ENCODE assay signal across 20 cellular contexts in the genomic region with DNA sequence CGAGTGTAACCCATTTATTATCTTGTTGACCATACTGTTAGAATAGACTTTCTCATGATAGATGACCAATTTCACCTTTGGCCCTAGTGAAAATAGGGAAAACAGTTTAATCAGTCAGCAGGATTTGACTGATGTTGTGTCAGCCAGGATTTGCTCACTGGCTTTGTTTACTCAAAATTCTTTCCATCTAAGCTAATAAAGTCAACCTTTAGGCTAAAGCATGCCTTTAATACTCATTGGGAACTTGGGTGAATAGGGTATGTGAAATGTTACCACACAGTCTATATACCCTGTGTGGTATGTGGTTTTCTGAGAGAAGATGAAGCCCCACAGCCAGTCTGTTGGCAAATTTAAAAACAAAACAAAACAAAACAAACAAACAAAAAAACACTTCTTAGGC. TPM values are rescaled to one million over a fixed set of nuclear protein-coding genes. Genes with fewer than 3 reads are reported as not detected.
DNase-seq lines count a peak whose midpoint lies in the region; ATAC-seq, FAIRE-seq and TF ChIP-seq lines count a peak whose summit lies in the region.
"Had no signal": no experiment of that assay in that cellular context is flagged by ENCODE, and none has a peak within 500 bp of the region (broad histone marks: within the 10 kb centered on the region; RNA-seq: fewer than 3 reads in every experiment).

No MANE protein-coding gene starts in this region.

- DNase-seq in A549 (ENCODE audit: low read depth in 1 of 2, low spot score in 1 of 2) (peak in 1 of 2 experiments; percentile 79), HuH-7.5 (ENCODE audit: low spot score) (peak; percentile 10), kidney glomerular epithelial cell (lab: John Stamatoyannopoulos, UW) (peak; percentile 1), progenitor cell of endocrine pancreas (ENCODE audit: low spot score, unreplicated experiment) (no peak), NCI-H2171 treated with DMSO at 0.1 percent for 48 hours (lab: John Stamatoyannopoulos, UW) (no peak), Ammon's horn (ENCODE audit: low spot score) (no peak)
- DNase-seq in activated CD4-positive, alpha-beta memory T cell treated with anti-CD3 and anti-CD28 coated beads for 36 hours, result no peak
- no peak for DNase-seq in activated CD4-positive, CD25-positive, alpha-beta regulatory T cell (lab: John Stamatoyannopoulos, UW)
- DNase-seq: 8988T; Caco-2; CD4-positive, alpha-beta T cell; H9 had no signal

- peak overlapping the region; percentile 55 to 68; a peak in 3 of 6 replicates for H3K27ac ChIP-seq in A549
- H3K27ac ChIP-seq: C4-2B, HL-60 had no signal

- FAIRE-seq in A549 (lab: Jason Lieb, UNC), result peak; percentile 93
- FAIRE-seq: D721Med, G401.6, GM12891, GM19239, H1 had no signal

- CTCF ChIA-PET in A549 (lab: Yijun Ruan, JAX), result no interaction called here
- CTCF ChIA-PET in activated CD4-positive, alpha-beta memory T cell treated with anti-CD3 and anti-CD28 coated beads for 36 hours (lab: Charles Lee), result no interaction called here

- H3K27me3 Mint-ChIP-seq in progenitor cell of endocrine pancreas, result no peaks in the 10 kb centered on the region
- no peaks in the 10 kb centered on the region for H3K27me3 Mint-ChIP-seq in activated CD4-positive, alpha-beta memory T cell treated with anti-CD3 and anti-CD28 coated beads for 36 hours
- H3K27me3 Mint-ChIP-seq: CD4-positive, alpha-beta T cell had no signal

- intact Hi-C loops in activated CD4-positive, alpha-beta memory T cell treated with anti-CD3 and anti-CD28 coated beads for 36 hours (cut with micrococcal nuclease), result no loop called here

- H3K9me3 Mint-ChIP-seq in progenitor cell of endocrine pancreas (ENCODE audit: low read depth), result peaks cover 25% of the 10 kb centered on the region
- H3K9me3 Mint-ChIP-seq in activated CD4-positive, alpha-beta memory T cell treated with anti-CD3 and anti-CD28 coated beads for 36 hours, result no peaks in the 10 kb centered on the region
- H3K9me3 Mint-ChIP-seq: CD4-positive, alpha-beta T cell had no signal

- H3K27ac Mint-ChIP-seq in progenitor cell of endocrine pancreas, result peak overlapping the region; percentile 50
- no peak overlapping the region for H3K27ac Mint-ChIP-seq in activated CD4-positive, alpha-beta memory T cell treated with anti-CD3 and anti-CD28 coated beads for 36 hours
- H3K27ac Mint-ChIP-seq: CD4-positive, alpha-beta T cell; H9 had no signal

- POLR2A ChIA-PET in A549 (lab: Yijun Ruan, JAX), result no interaction called here
- POLR2A ChIA-PET in activated CD4-positive, alpha-beta memory T cell treated with anti-CD3 and anti-CD28 coated beads for 36 hours (lab: Charles Lee), result no interaction called here

- no peak for TF ChIP-seq POLR2A in A549 (IDR thresholded peaks at IDR 0.05; ENCODE audit: low read length)

- no peak for TF ChIP-seq RAD21 in A549 (conservative IDR thresholded peaks at IDR 0.05 in 1 of 2, IDR thresholded peaks at IDR 0.05 in 1 of 2)

- TF ChIP-seq EP300 in A549 (IDR thresholded peaks at IDR 0.05), result no peak

- H3K4me1 Mint-ChIP-seq in progenitor cell of endocrine pancreas (ENCODE audit: low read depth), result peaks cover 9% of the 10 kb centered on the region
- H3K4me1 Mint-ChIP-seq in activated CD4-positive, alpha-beta memory T cell treated with anti-CD3 and anti-CD28 coated beads for 36 hours (ENCODE audit: low read depth), result no peaks in the 10 kb centered on the region
- H3K4me1 Mint-ChIP-seq: H9 had no signal

- TF ChIP-seq CTCF in A549 (IDR thresholded peaks at IDR 0.05), result no peak
- TF ChIP-seq CTCF in progenitor cell of endocrine pancreas (IDR thresholded peaks at IDR 0.05; ENCODE audit: unreplicated experiment), result no peak

- H3K4me3 Mint-ChIP-seq in progenitor cell of endocrine pancreas (ENCODE audit: low read depth), result no peak overlapping the region
- H3K4me3 Mint-ChIP-seq in activated CD4-positive, alpha-beta memory T cell treated with anti-CD3 and anti-CD28 coated beads for 36 hours, result no peak overlapping the region
- H3K4me3 Mint-ChIP-seq: CD4-positive, alpha-beta T cell; H9 had no signal

- H3K4me3 ChIP-seq in A549, result no peak overlapping the region

- no peaks in the 10 kb centered on the region for H3K9me3 ChIP-seq in A549
- H3K9me3 ChIP-seq: Caco-2 had no signal

- peaks cover 21% of the 10 kb centered on the region for H3K4me1 ChIP-seq in A549
- H3K4me1 ChIP-seq: Caco-2 had no signal

- 8% methylated on average over 1 of the region's 1 CpG for WGBS in A549 (ENCODE audit: missing lambda C conversion rate)

- peak overlapping the region; percentile 67 for H3K4me2 ChIP-seq in A549

- ATAC-seq in A549, result peak in 1 of 2 experiments; percentile 97; a peak in 3 of 6 replicates

- no peaks in the 10 kb centered on the region for H3K36me3 Mint-ChIP-seq in progenitor cell of endocrine pancreas (ENCODE audit: insufficient read depth)
- H3K36me3 Mint-ChIP-seq in activated CD4-positive, alpha-beta memory T cell treated with anti-CD3 and anti-CD28 coated beads for 36 hours, result no peaks in the 10 kb centered on the region

TF ChIP-seq in A549, 52 proteins besides CTCF, POLR2A, EP300 and RAD21:
- TF ChIP-seq JUNB (IDR thresholded peaks at IDR 0.05) (0 out of 2 replicates have a peak, but pooled peaks have one; percentile 13), ZNF302 (CRISPR knock-in tag; IDR thresholded peaks at IDR 0.05) (no peak), FOSL2 (IDR thresholded peaks at IDR 0.05) (no peak), FOSL2 (CRISPR knock-in tag; IDR thresholded peaks at IDR 0.05) (peak; percentile 60; the same call in 1 of the 2 replicates), RARB (CRISPR knock-in tag; IDR thresholded peaks at IDR 0.05) (no peak), SMC3 (IDR thresholded peaks at IDR 0.05) (no peak), GATA3 (IDR thresholded peaks at IDR 0.05; ENCODE audit: borderline replicate concordance) (peak; percentile 79), TP53 (CRISPR knock-in tag; IDR thresholded peaks at IDR 0.05) (no peak), ZFP36 (IDR thresholded peaks at IDR 0.05; ENCODE audit: borderline replicate concordance, partially characterized antibody) (no peak), PHF8 (IDR thresholded peaks at IDR 0.05; ENCODE audit: borderline replicate concordance, low read depth) (no peak), FOXS1 (CRISPR knock-in tag; IDR thresholded peaks at IDR 0.05) (no peak), CEBPB (IDR thresholded peaks at IDR 0.05) (peak in 1 of 2 experiments; percentile 73; a peak in 2 of 4 replicates), BHLHE40 (IDR thresholded peaks at IDR 0.05; ENCODE audit: low read depth, low read length) (no peak), MAZ (IDR thresholded peaks at IDR 0.05; ENCODE audit: borderline replicate concordance, low read depth, low read length) (no peak), HOXB5 (CRISPR knock-in tag; IDR thresholded peaks at IDR 0.05) (peak; percentile 61; the same call in 1 of the 2 replicates), RCOR1 (IDR thresholded peaks at IDR 0.05; ENCODE audit: low read depth, low read length) (no peak)
- TF ChIP-seq, protein P1, sequence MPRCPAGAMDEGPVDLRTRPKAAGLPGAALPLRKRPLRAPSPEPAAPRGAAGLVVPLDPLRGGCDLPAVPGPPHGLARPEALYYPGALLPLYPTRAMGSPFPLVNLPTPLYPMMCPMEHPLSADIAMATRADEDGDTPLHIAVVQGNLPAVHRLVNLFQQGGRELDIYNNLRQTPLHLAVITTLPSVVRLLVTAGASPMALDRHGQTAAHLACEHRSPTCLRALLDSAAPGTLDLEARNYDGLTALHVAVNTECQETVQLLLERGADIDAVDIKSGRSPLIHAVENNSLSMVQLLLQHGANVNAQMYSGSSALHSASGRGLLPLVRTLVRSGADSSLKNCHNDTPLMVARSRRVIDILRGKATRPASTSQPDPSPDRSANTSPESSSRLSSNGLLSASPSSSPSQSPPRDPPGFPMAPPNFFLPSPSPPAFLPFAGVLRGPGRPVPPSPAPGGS (IDR thresholded peaks at IDR 0.05), result no peak
- TF ChIP-seq, protein P2, sequence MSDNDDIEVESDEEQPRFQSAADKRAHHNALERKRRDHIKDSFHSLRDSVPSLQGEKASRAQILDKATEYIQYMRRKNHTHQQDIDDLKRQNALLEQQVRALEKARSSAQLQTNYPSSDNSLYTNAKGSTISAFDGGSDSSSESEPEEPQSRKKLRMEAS (IDR thresholded peaks at IDR 0.05), result peak; percentile 16; the same call in 1 of the 2 replicates
- TF ChIP-seq, protein P3, sequence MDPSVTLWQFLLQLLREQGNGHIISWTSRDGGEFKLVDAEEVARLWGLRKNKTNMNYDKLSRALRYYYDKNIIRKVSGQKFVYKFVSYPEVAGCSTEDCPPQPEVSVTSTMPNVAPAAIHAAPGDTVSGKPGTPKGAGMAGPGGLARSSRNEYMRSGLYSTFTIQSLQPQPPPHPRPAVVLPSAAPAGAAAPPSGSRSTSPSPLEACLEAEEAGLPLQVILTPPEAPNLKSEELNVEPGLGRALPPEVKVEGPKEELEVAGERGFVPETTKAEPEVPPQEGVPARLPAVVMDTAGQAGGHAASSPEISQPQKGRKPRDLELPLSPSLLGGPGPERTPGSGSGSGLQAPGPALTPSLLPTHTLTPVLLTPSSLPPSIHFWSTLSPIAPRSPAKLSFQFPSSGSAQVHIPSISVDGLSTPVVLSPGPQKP (IDR thresholded peaks at IDR 0.05; ENCODE audit: low read depth, low read length), result no peak
TF ChIP-seq in A549: peak in this region for 6.

RNA-seq across cellular contexts. Expression of a gene that starts 18.7 kb away (rescaled TPM):
- polyA plus RNA-seq in A549 (2011; rRNA removed) (1.8 and 2.0 TPM in 2 replicates), A549 (2017; fragmentation: RNase III; extraction: RNeasy Plus Mini Kit Qiagen cat#74134 plus additional on column Dnase treatment) (2.8 to 5.5 TPM (median 3.6 TPM) in 3 replicates)
- 5.8 and 8.7 TPM in 2 replicates for polyA plus RNA-seq in A549 (2012; cell fraction: cytosol; rRNA removed)
- 3.4 and 6.1 TPM in 2 replicates for polyA plus RNA-seq in A549 (2012; cell fraction: nucleus; rRNA removed)
- 0.73 TPM in 1 of 2 replicates, not detected in the other for polyA minus RNA-seq in A549 (2011; rRNA and poly(A)+ RNA removed)
- total RNA-seq in progenitor cell of endocrine pancreas, result not detected in 2 replicates
- total RNA-seq in activated CD4-positive, alpha-beta memory T cell treated with anti-CD3 and anti-CD28 coated beads for 36 hours, result not detected
- total RNA-seq: Caco-2; CD4-positive, alpha-beta T cell; H1; H9 had no signal
- polyA plus RNA-seq: BJ had no signal

Comparison
In these comparisons a context has a peak if more than half of its experiments do, and no peak if none do; other contexts are left out.
1. DNase-seq: peak in HuH-7.5 (single experiment) and kidney glomerular epithelial cell (single experiment); none in progenitor cell of endocrine pancreas (single experiment), activated CD4-positive, alpha-beta memory T cell treated with anti-CD3 and anti-CD28 coated beads for 36 hours (single experiment), NCI-H2171 treated with DMSO at 0.1 percent for 48 hours (single experiment), Ammon's horn (single experiment) and activated CD4-positive, CD25-positive, alpha-beta regulatory T cell (0 of 4).